In the genomic region with DNA sequence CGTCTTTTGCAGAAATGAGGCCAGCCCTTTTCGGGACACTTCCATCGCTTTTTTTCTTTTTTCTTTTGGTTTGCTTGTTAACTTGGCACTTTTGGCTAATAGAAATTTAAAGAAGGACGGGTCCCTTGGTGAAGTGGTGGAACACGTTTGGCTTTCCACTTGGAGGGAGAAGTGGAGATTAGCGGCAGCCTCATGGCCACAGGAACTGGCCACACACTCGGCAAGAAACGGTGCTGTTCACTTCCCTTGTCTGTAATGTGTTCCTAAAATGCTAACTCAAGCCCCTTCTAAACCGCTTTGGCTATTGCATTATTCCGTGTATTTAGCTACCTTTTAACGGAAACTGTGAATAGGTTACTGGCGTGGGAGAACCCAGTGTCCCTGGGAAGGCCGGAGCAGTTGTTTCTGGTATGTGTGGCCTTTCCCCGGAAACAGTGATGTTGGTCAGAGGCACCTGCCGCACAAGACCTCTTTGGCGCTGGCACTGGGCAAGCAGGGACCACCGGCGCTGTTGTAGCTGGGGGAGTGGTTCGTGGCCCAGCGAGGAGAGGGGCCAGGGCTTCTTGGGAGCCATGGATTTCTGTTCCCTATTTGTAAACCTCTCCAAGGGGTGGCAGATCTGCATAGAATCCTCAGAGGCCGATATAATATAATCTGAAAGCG, we compare ENCODE assay signal across 10 cellular contexts. TPM values are rescaled to one million over a fixed set of nuclear protein-coding genes. Genes with fewer than 3 reads are reported as not detected.
DNase-seq lines count a peak whose midpoint lies in the region; ATAC-seq and TF ChIP-seq lines count a peak whose summit lies in the region.
"Had no signal": no experiment of that assay in that cellular context is flagged by ENCODE, and none has a peak within 500 bp of the region (broad histone marks: within the 10 kb centered on the region; RNA-seq: fewer than 3 reads in every experiment).

No MANE protein-coding gene starts in this region.

- H3K27me3 ChIP-seq in SK-N-SH (ENCODE audit: insufficient read depth), result no peaks in the 10 kb centered on the region

- no peaks in the 10 kb centered on the region for H4K20me1 ChIP-seq in SK-N-SH (ENCODE audit: insufficient read depth)

- H3K9ac ChIP-seq in SK-N-SH, result no peak overlapping the region
- H3K9ac ChIP-seq: BLaER1 treated with 17β-estradiol and CSF1 and Interleukin-3, amounts not matched to agents 10 nM and 100 nM had no signal

- H3K4me1 Mint-ChIP-seq in activated T-helper 2 cell treated with anti-CD3 and anti-CD28 coated beads, Interferon-gamma antibody, Interleukin-2, Interleukin-4, amounts not matched to agents 10 μg/mL and 5 μg/mL and 100 μg/mL, durations not matched to agents 14 hours and 24 hours and 36 hours (ENCODE audit: low read depth), result peaks cover 9% of the 10 kb centered on the region
- H3K4me1 Mint-ChIP-seq in immature natural killer cell, result peaks cover 17 to 26% of the 10 kb centered on the region in 2 donors
- peaks cover 14% of the 10 kb centered on the region for H3K4me1 Mint-ChIP-seq in stimulated activated memory B cell treated with anti-CD40 and anti-IgM and Interleukin-4, amounts not matched to agents 10 μg/mL and 1 μg/mL and 100 μg/mL, for 72 hours

- POLR2A ChIA-PET in SK-N-SH (lab: Yijun Ruan, JAX), result interaction anchor here (0.6 to 4.1 kb wide), 3 partner anchors 26 to 200 kb away, joined by 3 to 24 read pairs (median 3); a partner anchor contains a TSS

- H3K4me3 Mint-ChIP-seq in activated T-helper 2 cell treated with anti-CD3 and anti-CD28 coated beads, Interferon-gamma antibody, Interleukin-2, Interleukin-4, amounts not matched to agents 10 μg/mL and 5 μg/mL and 100 μg/mL, durations not matched to agents 14 hours and 24 hours and 36 hours (ENCODE audit: low read depth), result peak overlapping the region; percentile 56
- H3K4me3 Mint-ChIP-seq in immature natural killer cell, result peak overlapping the region; percentile 81 to 95 (median 83)
- H3K4me3 Mint-ChIP-seq in stimulated activated memory B cell treated with anti-CD40 and anti-IgM and Interleukin-4, amounts not matched to agents 10 μg/mL and 1 μg/mL and 100 μg/mL, for 72 hours, result peak overlapping the region; percentile 53

- no peak for TF ChIP-seq RAD21 in SK-N-SH (IDR thresholded peaks at IDR 0.05; ENCODE audit: low read length)

- no peaks in the 10 kb centered on the region for H3F3A ChIP-seq in SK-N-SH (replicated peaks; ENCODE audit: insufficient read depth)

- no peaks in the 10 kb centered on the region for H3K79me2 ChIP-seq in SK-N-SH (ENCODE audit: insufficient read depth)

- no peaks in the 10 kb centered on the region for H3K9me2 ChIP-seq in SK-N-SH

- H2AFZ ChIP-seq in SK-N-SH (ENCODE audit: low read depth), result peak overlapping the region; percentile 21; the same call in 1 of the 2 replicates

- intact Hi-C loops in activated T-helper 2 cell treated with anti-CD3 and anti-CD28 coated beads, Interferon-gamma antibody, Interleukin-2, Interleukin-4, amounts not matched to agents 10 μg/mL and 5 μg/mL and 100 μg/mL, durations not matched to agents 14 hours and 24 hours and 36 hours (cut with micrococcal nuclease), result no loop called here

- peak overlapping the region in 1 of 2 experiments; percentile 94; a peak in 2 of 4 replicates for H3K27ac ChIP-seq in SK-N-SH (ENCODE audit: low read depth in 2 of 2, low read length in 1 of 2)
- H3K27ac ChIP-seq: BLaER1 treated with 17β-estradiol and CSF1 and Interleukin-3, amounts not matched to agents 10 nM and 100 nM had no signal

- ATAC-seq in SK-N-SH treated with all-trans-retinoic acid at 6 μM for 48 hours, result no peak
- ATAC-seq in stimulated activated memory B cell treated with anti-CD40 and anti-IgM and Interleukin-4, amounts not matched to agents 10 μg/mL and 1 μg/mL and 100 μg/mL, for 72 hours, result no peak

- H3K4me3 ChIP-seq in SK-N-SH (ENCODE audit: low read depth in 2 of 2, low read length in 1 of 2), result peak overlapping the region in 1 of 2 experiments; percentile 55; a peak in 2 of 4 replicates
- H3K4me3 ChIP-seq: BLaER1 treated with 17β-estradiol and CSF1 and Interleukin-3, amounts not matched to agents 10 nM and 100 nM had no signal

- WGBS in SK-N-SH (ENCODE audit: low lambda C conversion rate), result 67% methylated on average over 22 of the region's 22 CpGs

- peaks cover 3% of the 10 kb centered on the region for H3K36me3 Mint-ChIP-seq in activated T-helper 2 cell treated with anti-CD3 and anti-CD28 coated beads, Interferon-gamma antibody, Interleukin-2, Interleukin-4, amounts not matched to agents 10 μg/mL and 5 μg/mL and 100 μg/mL, durations not matched to agents 14 hours and 24 hours and 36 hours (ENCODE audit: low read depth)
- no peaks in the 10 kb centered on the region for H3K36me3 Mint-ChIP-seq in immature natural killer cell
- no peaks in the 10 kb centered on the region for H3K36me3 Mint-ChIP-seq in stimulated activated memory B cell treated with anti-CD40 and anti-IgM and Interleukin-4, amounts not matched to agents 10 μg/mL and 1 μg/mL and 100 μg/mL, for 72 hours

- peaks cover 40% of the 10 kb centered on the region for H3K27me3 Mint-ChIP-seq in activated T-helper 2 cell treated with anti-CD3 and anti-CD28 coated beads, Interferon-gamma antibody, Interleukin-2, Interleukin-4, amounts not matched to agents 10 μg/mL and 5 μg/mL and 100 μg/mL, durations not matched to agents 14 hours and 24 hours and 36 hours (ENCODE audit: low read depth)
- peaks cover 0 to 19% (median 7%) of the 10 kb centered on the region in 3 donors for H3K27me3 Mint-ChIP-seq in immature natural killer cell (ENCODE audit: low read depth in 3 of 3)
- H3K27me3 Mint-ChIP-seq in stimulated activated memory B cell treated with anti-CD40 and anti-IgM and Interleukin-4, amounts not matched to agents 10 μg/mL and 1 μg/mL and 100 μg/mL, for 72 hours, result peaks cover 62% of the 10 kb centered on the region

- no peaks in the 10 kb centered on the region for H3K9me3 Mint-ChIP-seq in activated T-helper 2 cell treated with anti-CD3 and anti-CD28 coated beads, Interferon-gamma antibody, Interleukin-2, Interleukin-4, amounts not matched to agents 10 μg/mL and 5 μg/mL and 100 μg/mL, durations not matched to agents 14 hours and 24 hours and 36 hours
- H3K9me3 Mint-ChIP-seq in immature natural killer cell, result no peaks in the 10 kb centered on the region
- no peaks in the 10 kb centered on the region for H3K9me3 Mint-ChIP-seq in stimulated activated memory B cell treated with anti-CD40 and anti-IgM and Interleukin-4, amounts not matched to agents 10 μg/mL and 1 μg/mL and 100 μg/mL, for 72 hours

- no peaks in the 10 kb centered on the region for H3K9me3 ChIP-seq in SK-N-SH
- H3K9me3 ChIP-seq: BLaER1 treated with 17β-estradiol and CSF1 and Interleukin-3, amounts not matched to agents 10 nM and 100 nM had no signal

- TF ChIP-seq EP300 in SK-N-SH (IDR thresholded peaks at IDR 0.05; ENCODE audit: borderline replicate concordance in 1 of 2, low read depth in 1 of 2, low read length in 1 of 2), result no peak

- H3K36me3 ChIP-seq in SK-N-SH (replicated peaks in 1 of 2; ENCODE audit: control insufficient read depth in 1 of 2, insufficient read depth in 2 of 2, low read length in 1 of 2), result no peaks in the 10 kb centered on the region
- H3K36me3 ChIP-seq: BLaER1 treated with 17β-estradiol and CSF1 and Interleukin-3, amounts not matched to agents 10 nM and 100 nM had no signal

- peaks cover 8 to 57% of the 10 kb centered on the region in 2 experiments for H3K4me1 ChIP-seq in SK-N-SH (ENCODE audit: control insufficient read depth in 1 of 2, insufficient read depth in 2 of 2, low read depth in 1 of 2, low read length in 1 of 2)

- TF ChIP-seq CTCF in SK-N-SH (IDR thresholded peaks at IDR 0.05), result no peak

- no peak overlapping the region for H3K27ac Mint-ChIP-seq in activated T-helper 2 cell treated with anti-CD3 and anti-CD28 coated beads, Interferon-gamma antibody, Interleukin-2, Interleukin-4, amounts not matched to agents 10 μg/mL and 5 μg/mL and 100 μg/mL, durations not matched to agents 14 hours and 24 hours and 36 hours
- H3K27ac Mint-ChIP-seq in immature natural killer cell, result peak overlapping the region in 4 of 6 donors; percentile 62 to 83 (median 79)
- H3K27ac Mint-ChIP-seq in stimulated activated memory B cell treated with anti-CD40 and anti-IgM and Interleukin-4, amounts not matched to agents 10 μg/mL and 1 μg/mL and 100 μg/mL, for 72 hours, result no peak overlapping the region

- peak overlapping the region; percentile 60; the same call in 1 of the 2 replicates for H3K4me2 ChIP-seq in SK-N-SH
- H3K4me2 ChIP-seq: BLaER1 treated with 17β-estradiol and CSF1 and Interleukin-3, amounts not matched to agents 10 nM and 100 nM had no signal

- DNase-seq in SK-N-SH (peak; percentile 55), immature natural killer cell (no peak), NCI-H345 treated with DMSO at 0.1 percent for 48 hours (lab: John Stamatoyannopoulos, UW; ENCODE audit: unreplicated experiment) (no peak), UCSD-AML1 (lab: John Stamatoyannopoulos, UW; ENCODE audit: unreplicated experiment) (no peak), NCI-H1417 treated with DMSO at 0.1 percent for 48 hours (lab: John Stamatoyannopoulos, UW) (no peak)
- no peak for DNase-seq in activated T-helper 2 cell treated with anti-CD3 and anti-CD28 coated beads, Interferon-gamma antibody, Interleukin-2, Interleukin-4, amounts not matched to agents 10 μg/mL and 5 μg/mL and 100 μg/mL, durations not matched to agents 14 hours and 24 hours and 36 hours (ENCODE audit: low spot score)
- DNase-seq: NCI-H446 treated with DMSO at 0.1 percent for 48 hours had no signal

- CTCF ChIA-PET in SK-N-SH (lab: Yijun Ruan, JAX), result interaction anchor here (0.7 to 8.0 kb wide), 9 partner anchors 13 to 402 kb away, joined by 3 to 71 read pairs (median 3); no protein-coding TSS in a partner anchor

TF ChIP-seq in SK-N-SH, 30 proteins besides CTCF, POLR2A, EP300 and RAD21 (continues in another document):
- TF ChIP-seq, protein P1, sequence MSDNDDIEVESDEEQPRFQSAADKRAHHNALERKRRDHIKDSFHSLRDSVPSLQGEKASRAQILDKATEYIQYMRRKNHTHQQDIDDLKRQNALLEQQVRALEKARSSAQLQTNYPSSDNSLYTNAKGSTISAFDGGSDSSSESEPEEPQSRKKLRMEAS (IDR thresholded peaks at IDR 0.05; ENCODE audit: low read depth), result no peak; the same call in 1 of the 2 replicates

TF ChIP-seq in SK-N-SH treated with all-trans-retinoic acid at 6 μM for 48 hours, 23 proteins besides CTCF, POLR2A, EP300 and RAD21 (continues in another document):
- TF ChIP-seq ZNF565 (CRISPR knock-in tag; conservative IDR thresholded peaks at IDR 0.05; ENCODE audit: low read depth) (no peak), ARNTL (CRISPR knock-in tag; IDR thresholded peaks at IDR 0.05; ENCODE audit: borderline replicate concordance, low read depth) (no peak), TOX (CRISPR knock-in tag; IDR thresholded peaks at IDR 0.05; ENCODE audit: borderline replicate concordance) (no peak), ZC3H10 (CRISPR knock-in tag; IDR thresholded peaks at IDR 0.05) (no peak), PPARA (CRISPR knock-in tag; IDR thresholded peaks at IDR 0.05; ENCODE audit: borderline replicate concordance) (no peak)

RNA-seq across cellular contexts. Expression of a gene that starts 1.0 kb away (rescaled TPM):
- polyA plus RNA-seq in SK-N-SH (2012; rRNA removed) (21.2 and 27.9 TPM in 2 replicates), immature natural killer cell (100 to 1,000 TPM in 1 of 3 donors, 10 to 100 TPM in 2; 70.8 to 292 (median 96.5) TPM)
- polyA plus RNA-seq in SK-N-SH (2012; cell fraction: cytosol; rRNA removed), result 9.2 and 16.3 TPM in 2 replicates
- polyA plus RNA-seq in SK-N-SH (2012; cell fraction: nucleus; rRNA removed), result 6.3 and 8.5 TPM in 2 replicates
- 13.1 and 14.0 TPM in 2 replicates for total RNA-seq in activated T-helper 2 cell treated with anti-CD3 and anti-CD28 coated beads, Interferon-gamma antibody, Interleukin-2, Interleukin-4, amounts not matched to agents 10 μg/mL and 5 μg/mL and 100 μg/mL, durations not matched to agents 14 hours and 24 hours and 36 hours

Comparison
In these comparisons a context has a peak if more than half of its experiments do, and no peak if none do; other contexts are left out.
1. H3K27ac Mint-ChIP-seq: peak in immature natural killer cell (4 of 6); none in activated T-helper 2 cell treated with anti-CD3 and anti-CD28 coated beads, Interferon-gamma antibody, Interleukin-2, Interleukin-4, amounts not matched to agents 10 μg/mL and 5 μg/mL and 100 μg/mL, durations not matched to agents 14 hours and 24 hours and 36 hours (single experiment) and stimulated activated memory B cell treated with anti-CD40 and anti-IgM and Interleukin-4, amounts not matched to agents 10 μg/mL and 1 μg/mL and 100 μg/mL, for 72 hours (single experiment).
2. Peak in every context shown above with its lines, with median percentiles within 50 percentile points of each other: H3K4me3 Mint-ChIP-seq.